25 cellular contexts compared by ENCODE assay signal in the genomic region with DNA sequence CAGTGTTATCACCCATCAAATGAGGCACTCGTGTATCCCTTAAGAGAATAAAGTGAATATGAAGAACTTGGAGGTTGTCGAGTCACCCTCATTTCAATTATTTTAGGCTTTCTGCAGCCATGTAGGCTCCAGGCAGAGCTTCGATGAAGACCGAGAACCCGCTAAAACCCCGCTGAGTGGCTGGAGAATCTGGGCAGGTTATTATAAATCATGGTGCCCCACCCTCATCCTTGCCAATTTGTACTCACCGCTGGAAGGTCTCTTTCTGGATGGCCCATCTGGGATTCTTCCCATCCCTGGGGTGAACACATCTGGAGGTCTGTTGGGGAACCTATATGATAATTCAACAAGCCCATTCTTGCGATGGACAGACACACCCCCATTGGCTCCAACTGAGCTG.
"Had no signal": no experiment of that assay in that cellular context is flagged by ENCODE, and none has a peak within 500 bp of the region (broad histone marks: within the 10 kb centered on the region; RNA-seq: fewer than 3 reads in every experiment).

No MANE protein-coding gene starts in this region.

- DNase-seq: activated CD4-positive, alpha-beta memory T cell treated with anti-CD3 and anti-CD28 coated beads for 36 hours; activated CD4-positive, alpha-beta T cell treated with anti-CD3 and anti-CD28 coated beads for 36 hours; activated CD4-positive, alpha-beta T cell treated with anti-CD3 and anti-CD28 coated beads, Interleukin-2, amount 10 ng/mL, durations not matched to agents 24 days and 14 days; activated CD4-positive, CD25-positive, alpha-beta regulatory T cell; activated CD4-positive, CD25-positive, alpha-beta regulatory T cell treated with anti-CD3 and anti-CD28 coated beads, Interleukin-2, amount 50 U/mL, for 72 hours; activated CD8-positive, alpha-beta memory T cell treated with anti-CD3 and anti-CD28 coated beads, Interleukin-2, amount 10 ng/mL, durations not matched to agents 7 days and 5 days; activated CD8-positive, alpha-beta memory T cell treated with anti-CD3 and anti-CD28 coated beads, Interleukin-2, amount 50 U/mL, for 4 hours; activated CD8-positive, alpha-beta T cell treated with anti-CD3 and anti-CD28 coated beads, Interleukin-2, amount 10 ng/mL, durations not matched to agents 7 days and 5 days; activated naive CD4-positive, alpha-beta T cell treated with anti-CD3 and anti-CD28 coated beads for 36 hours; activated naive CD8-positive, alpha-beta T cell treated with anti-CD3 and anti-CD28 coated beads for 36 hours; activated naive CD8-positive, alpha-beta T cell treated with anti-CD3 and anti-CD28 coated beads, Interleukin-2, amount 50 U/mL, for 24 hours; activated T-cell treated with anti-CD3 and anti-CD28 coated beads, Interleukin-2, amount 50 U/mL, for 1 hour; activated T-cell treated with anti-CD3 and anti-CD28 coated beads, Interleukin-2, amount 50 U/mL, for 48 hours; adrenal gland; amygdala; aorta; body of pancreas; effector CD4-positive, alpha-beta T cell; effector memory CD8-positive, alpha-beta T cell; esophagus squamous epithelium; foreskin melanocyte; T-helper 2 cell had no signal

- H3K27me3 ChIP-seq: adrenal gland, body of pancreas, esophagus squamous epithelium had no signal

- H3K36me3 ChIP-seq: adrenal gland, esophagus squamous epithelium, gastroesophageal sphincter had no signal

- ATAC-seq: activated CD4-positive, alpha-beta T cell treated with anti-CD3 and anti-CD28 coated beads for 36 hours; activated CD8-positive, alpha-beta memory T cell treated with anti-CD3 and anti-CD28 coated beads, Interleukin-2, amount 10 ng/mL, durations not matched to agents 7 days and 5 days; activated CD8-positive, alpha-beta T cell treated with anti-CD3 and anti-CD28 coated beads, Interleukin-2, amount 10 ng/mL, durations not matched to agents 7 days and 5 days; activated naive CD8-positive, alpha-beta T cell treated with anti-CD3 and anti-CD28 coated beads, Interleukin-2, amount 50 U/mL, for 24 hours; body of pancreas; effector memory CD8-positive, alpha-beta T cell; gastroesophageal sphincter had no signal

- H3K4me1 ChIP-seq: adrenal gland, body of pancreas, esophagus squamous epithelium, gastroesophageal sphincter had no signal

- H3K9me3 ChIP-seq: adrenal gland, body of pancreas, esophagus squamous epithelium, gastroesophageal sphincter had no signal

- H3K4me3 ChIP-seq: adrenal gland, body of pancreas, coronary artery, esophagus squamous epithelium, gastroesophageal sphincter had no signal

- H3K27ac ChIP-seq: adrenal gland, body of pancreas, coronary artery, epithelial cell of prostate, esophagus squamous epithelium, gastroesophageal sphincter had no signal
